8 cellular contexts compared by ENCODE assay signal in genomic region chr10:70925377-70926214, GRCh38. TPM values are rescaled to one million over a fixed set of nuclear protein-coding genes. Genes with fewer than 3 reads are reported as not detected.
A peak's percentile ranks its signal among the peaks of the same experiment; 100 is the strongest.
DNase-seq lines count a peak whose midpoint lies in the region; ATAC-seq and TF ChIP-seq lines count a peak whose summit lies in the region.

No MANE protein-coding gene starts in this region.

- H3K27ac ChIP-seq in DND-41 (ENCODE audit: low read length) (no peak overlapping the region), colonic mucosa (no peak overlapping the region), lung (ENCODE audit: low read depth in 1 of 2, low read length in 1 of 2) (no peak overlapping the region)

- H3K79me2 ChIP-seq in DND-41 (ENCODE audit: insufficient read depth, low read length): no peaks in the 10 kb centered on the region

- no peaks in the 10 kb centered on the region for H4K20me1 ChIP-seq in DND-41 (ENCODE audit: insufficient read depth, low read length)

- H2AFZ ChIP-seq in DND-41 (ENCODE audit: low read depth, low read length): no peak overlapping the region

- H3K4me2 ChIP-seq in DND-41 (ENCODE audit: insufficient read depth, low read length): no peak overlapping the region

- TF ChIP-seq RAD21 in Ishikawa (IDR thresholded peaks at IDR 0.05; ENCODE audit: low read depth): peak; percentile 82

- ATAC-seq in DND-41 (ENCODE audit: insufficient read depth, low read depth) (peak; percentile 88), lung (ENCODE audit: insufficient read depth, low FRiP score) (peak; percentile 61), GM18873 (IDR thresholded peaks at IDR 0.05; ENCODE audit: low FRiP score, unreplicated experiment) (no peak), GM18861 (IDR thresholded peaks at IDR 0.05; ENCODE audit: unreplicated experiment) (no peak)

- intact Hi-C loops in colonic mucosa (cut with DNase I): loop anchor here (5.0 to 10.0 kb wide), 3 partner anchors 139 to 357 kb away; no protein-coding TSS in a partner anchor

- H3K9me3 ChIP-seq in DND-41 (ENCODE audit: insufficient read depth, low read length, severe bottlenecking) (no peaks in the 10 kb centered on the region), colonic mucosa (no peaks in the 10 kb centered on the region), lung (ENCODE audit: control insufficient read depth in 2 of 2, insufficient read depth in 1 of 2, low read length in 1 of 2) (no peaks in the 10 kb centered on the region)

- peaks cover 4% of the 10 kb centered on the region for H3K27me3 ChIP-seq in DND-41 (ENCODE audit: insufficient read depth, low read length, poor library complexity)
- no peaks in the 10 kb centered on the region for H3K27me3 ChIP-seq in colonic mucosa
- H3K27me3 ChIP-seq in lung (ENCODE audit: control insufficient read depth, insufficient read depth): no peaks in the 10 kb centered on the region

- TF ChIP-seq CTCF in DND-41 (IDR thresholded peaks at IDR 0.05; ENCODE audit: borderline replicate concordance, extremely low read depth, low read length, poor library complexity, severe bottlenecking) (peak; percentile 85), colonic mucosa (IDR thresholded peaks at IDR 0.05) (peak; percentile 96), lung (IDR thresholded peaks at IDR 0.05; ENCODE audit: control extremely low read depth, extremely low read depth) (peak; percentile 77)

- TF ChIP-seq EP300 in Ishikawa (IDR thresholded peaks at IDR 0.05; ENCODE audit: borderline replicate concordance): no peak

- H3K4me3 ChIP-seq in DND-41 (ENCODE audit: low read depth in 1 of 2, low read length in 2 of 2): no peak overlapping the region
- H3K4me3 ChIP-seq in colonic mucosa: no peak overlapping the region
- H3K4me3 ChIP-seq in lung: no peak overlapping the region

- H3K36me3 ChIP-seq in DND-41 (ENCODE audit: insufficient read depth, low read length): no peaks in the 10 kb centered on the region
- H3K36me3 ChIP-seq in colonic mucosa: no peaks in the 10 kb centered on the region
- H3K36me3 ChIP-seq in lung (ENCODE audit: control insufficient read depth in 2 of 2, insufficient read depth in 2 of 2, low read length in 2 of 2): no peaks in the 10 kb centered on the region

- DNase-seq in DND-41 (peak; percentile 57), colonic mucosa (peak; percentile 32), lung (ENCODE audit: low spot score) (no peak)
- peak; percentile 24 to 45 for DNase-seq in activated CD4-positive, alpha-beta T cell treated with anti-CD3 and anti-CD28 coated beads for 4 hours
- DNase-seq in stimulated activated CD8-positive, alpha-beta memory T cell treated with anti-CD3 and anti-CD28 coated beads, Interleukin-4, amount 100 ng/mL, for 1 hour (ENCODE audit: low read depth in 2 of 2, low spot score in 1 of 2): peak; percentile 6 to 19

- H3K4me1 ChIP-seq in DND-41 (ENCODE audit: insufficient read depth, low read length): no peaks in the 10 kb centered on the region
- H3K4me1 ChIP-seq in colonic mucosa: no peaks in the 10 kb centered on the region
- no peaks in the 10 kb centered on the region for H3K4me1 ChIP-seq in lung (ENCODE audit: control insufficient read depth in 2 of 2, insufficient read depth in 2 of 2, low read length in 2 of 2)

- 29 to 31% methylated on average over 22 of the region's 22 CpGs for WGBS in lung, 2 donors

- no peak overlapping the region for H3K9ac ChIP-seq in DND-41 (ENCODE audit: low read depth, low read length)
- no peak overlapping the region for H3K9ac ChIP-seq in colonic mucosa (ENCODE audit: low read depth in 2 of 2, low read length in 2 of 2)

TF ChIP-seq in Ishikawa, 13 proteins besides CTCF, POLR2A, EP300 and RAD21:
- no peak for TF ChIP-seq NFIC (IDR thresholded peaks at IDR 0.05)
- TF ChIP-seq MAX (IDR thresholded peaks at IDR 0.05): no peak

RNA-seq across cellular contexts. Expression of gene PCBD1, which starts 37.2 kb away (rescaled TPM):
- total RNA-seq in colonic mucosa: 100 to 1,000 TPM in 1 of 2 donors, 10 to 100 TPM in 1; 96.4 to 196 TPM
- total RNA-seq in lung: 10 to 100 TPM; 62.5 to 83.4 TPM
- 100 to 1,000 TPM in 1 of 2 donors, 10 to 100 TPM in 1; 88.6 to 152 TPM for polyA plus RNA-seq in lung

Comparison
In these comparisons a context has a peak if more than half of its experiments do, and no peak if none do; other contexts are left out.
1. ATAC-seq: peak in DND-41 (single experiment) and lung (single experiment); none in GM18873 (single experiment) and GM18861 (single experiment).
2. Peak in every context shown above with its lines, with median percentiles within 50 percentile points of each other: CTCF ChIP-seq.